In genomic region chr1:18847723-18848122, GRCh38 we compare ENCODE assay signal across 14 cellular contexts. TPM values are rescaled to one million over a fixed set of nuclear protein-coding genes. Genes with fewer than 3 reads are reported as not detected.
"Had no signal": no experiment of that assay in that cellular context is flagged by ENCODE, and none has a peak within 500 bp of the region (broad histone marks: within the 10 kb centered on the region; RNA-seq: fewer than 3 reads in every experiment).

No MANE protein-coding gene starts in this region.

RNA-seq across cellular contexts. Expression of gene TAS1R2, which starts 11.7 kb away (rescaled TPM):
- total RNA-seq: activated B cell treated with CpG ODN at 0.5 μM for 24 hours; activated CD4-positive, alpha-beta memory T cell treated with anti-CD3 and anti-CD28 coated beads for 36 hours; activated CD4-positive, alpha-beta memory T cell treated with anti-CD3 and anti-CD28 coated beads, Interleukin-2, amount 10 ng/mL, durations not matched to agents 7 days and 5 days; activated CD4-positive, alpha-beta T cell treated with anti-CD3 and anti-CD28 coated beads for 36 hours; activated CD4-positive, alpha-beta T cell treated with anti-CD3 and anti-CD28 coated beads, Interleukin-2, amount 10 ng/mL, durations not matched to agents 24 days and 14 days; activated CD4-positive, alpha-beta T cell treated with anti-CD3 and anti-CD28 coated beads, Interleukin-2, amount 10 ng/mL, durations not matched to agents 7 days and 5 days; activated CD8-positive, alpha-beta memory T cell treated with anti-CD3 and anti-CD28 coated beads for 36 hours; activated CD8-positive, alpha-beta memory T cell treated with anti-CD3 and anti-CD28 coated beads, Interleukin-2, amount 10 ng/mL, durations not matched to agents 7 days and 5 days; activated CD8-positive, alpha-beta T cell treated with anti-CD3 and anti-CD28 coated beads for 36 hours; activated CD8-positive, alpha-beta T cell treated with anti-CD3 and anti-CD28 coated beads, Interleukin-2, amount 10 ng/mL, durations not matched to agents 7 days and 5 days; T-helper 1 cell treated with Interleukin-12 subunit alpha and Interleukin-12 subunit beta and Interleukin-4 antibody, amounts not matched to agents 30 ng/mL and 1 ng/mL, for 36 hours; T-helper 17 cell; T-helper 2 cell treated with Interferon-gamma antibody and Interleukin-4, amounts not matched to agents 100 ng/mL and 5 ng/mL, for 36 hours; WTC11 had no signal
